ENCODE assay signal across 1 cellular context in genomic region chr17:60077672-60078519, GRCh38.
TF ChIP-seq lines count a peak whose summit lies in the region.

No MANE protein-coding gene starts in this region.

TF ChIP-seq in HEK293, 187 proteins besides CTCF, POLR2A, EP300 and RAD21 (continued from another document):
- TF ChIP-seq REST (tag by site-specific recombination; IDR thresholded peaks at IDR 0.05) (no peak), ZNF585B (tag by site-specific recombination; IDR thresholded peaks at IDR 0.05) (no peak), ZNF362 (tag by site-specific recombination; IDR thresholded peaks at IDR 0.05) (no peak), ZNF350 (tag by site-specific recombination; IDR thresholded peaks at IDR 0.05) (no peak), ZNF701 (tag by site-specific recombination; IDR thresholded peaks at IDR 0.05) (no peak), ZNF629 (tag by site-specific recombination; IDR thresholded peaks at IDR 0.05) (peak; percentile 11; the same call in 1 of the 2 replicates), ZNF610 (tag by site-specific recombination; IDR thresholded peaks at IDR 0.05; ENCODE audit: borderline replicate concordance) (no peak), ZNF140 (tag by site-specific recombination; IDR thresholded peaks at IDR 0.05) (no peak)
TF ChIP-seq in HEK293: peak in this region for 10.
